23 cellular contexts compared by ENCODE assay signal in the genomic region with DNA sequence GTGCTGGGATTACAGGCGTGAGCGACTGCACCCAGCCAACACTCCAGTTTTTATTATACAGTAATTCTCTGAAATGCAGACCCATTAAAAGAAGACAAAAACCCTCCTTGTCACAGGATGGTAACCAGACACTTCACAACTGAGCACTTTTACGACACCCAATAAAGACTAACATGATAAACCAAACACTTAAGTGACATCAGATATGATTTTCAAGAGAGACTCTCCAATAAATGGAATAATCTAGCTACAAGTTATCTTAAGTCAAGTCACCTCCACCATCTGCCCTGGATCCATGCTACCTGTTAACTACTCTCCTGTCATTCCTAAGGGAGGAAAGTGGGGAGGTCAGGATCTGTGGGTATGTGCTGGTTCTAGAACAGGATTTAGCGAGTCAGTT. TPM values are rescaled to one million over a fixed set of nuclear protein-coding genes. Genes with fewer than 3 reads are reported as not detected.
DNase-seq lines count a peak whose midpoint lies in the region; ATAC-seq and TF ChIP-seq lines count a peak whose summit lies in the region.
"Had no signal": no experiment of that assay in that cellular context is flagged by ENCODE, and none has a peak within 500 bp of the region (broad histone marks: within the 10 kb centered on the region; RNA-seq: fewer than 3 reads in every experiment).

No MANE protein-coding gene starts in this region.

- CTCF ChIA-PET in IMR-90 (lab: Yijun Ruan, JAX): no interaction called here

- H3K9me3 ChIP-seq in IMR-90 (ENCODE audit: control insufficient read depth, insufficient read depth, low read length) (no peaks in the 10 kb centered on the region), mucosa of descending colon (no peaks in the 10 kb centered on the region)
- H3K9me3 ChIP-seq: BLaER1, HAP-1 had no signal

- no peak overlapping the region for H3K14ac ChIP-seq in IMR-90 (replicated peaks; ENCODE audit: low read depth, low read length)

- H3K27me3 ChIP-seq in IMR-90 (ENCODE audit: control insufficient read depth, insufficient read depth, low read length): no peaks in the 10 kb centered on the region

- peak overlapping the region; percentile 39; the same call in 1 of the 2 replicates for H3K23ac ChIP-seq in IMR-90 (ENCODE audit: low read depth, low read length)

- in situ Hi-C loops in IMR-90 (cut with MboI; ENCODE audit: low sequenced_read_pairs): no loop called here

- intact Hi-C loops in IMR-90 (cut with micrococcal nuclease) (no loop called here), mucosa of descending colon (cut with DNase I, micrococcal nuclease) (no loop called here)

- POLR2A ChIA-PET in IMR-90 (lab: Charles Lee; ENCODE audit: unreplicated experiment): no interaction called here

- no peak for TF ChIP-seq CTCF in IMR-90 (conservative IDR thresholded peaks at IDR 0.05; ENCODE audit: low read depth, low read length)
- TF ChIP-seq CTCF in mucosa of descending colon (IDR thresholded peaks at IDR 0.05): no peak
- no peak for TF ChIP-seq CTCF in glutamatergic neuron (IDR thresholded peaks at IDR 0.05; ENCODE audit: partially characterized antibody, unreplicated experiment)

- no peaks in the 10 kb centered on the region for H3K36me3 Mint-ChIP-seq in glutamatergic neuron (ENCODE audit: unreplicated experiment)

- H3K79me1 ChIP-seq in IMR-90 (ENCODE audit: low read depth in 1 of 2, low read length in 2 of 2): peaks cover 15 to 69% of the 10 kb centered on the region in 2 experiments

- no peak for TF ChIP-seq RAD21 in IMR-90 (IDR thresholded peaks at IDR 0.05; ENCODE audit: low read length)

- H3K9me3 Mint-ChIP-seq in glutamatergic neuron (ENCODE audit: unreplicated experiment): peaks cover 6% of the 10 kb centered on the region
- H3K9me3 Mint-ChIP-seq: CD4-positive, alpha-beta T cell; GM23338 had no signal

- peaks cover 6% of the 10 kb centered on the region for H3K4me1 Mint-ChIP-seq in glutamatergic neuron (ENCODE audit: low read depth, unreplicated experiment)

- dilution Hi-C loops in IMR-90 (cut with HindIII; ENCODE audit: low sequenced_read_pairs, unreplicated experiment): no loop called here

- H3K4me3 ChIP-seq in IMR-90 (ENCODE audit: insufficient read depth, low read depth, low read length) (no peak overlapping the region), mucosa of descending colon (no peak overlapping the region)
- H3K4me3 ChIP-seq: BLaER1, GM23338, HAP-1 had no signal

- no peak for TF ChIP-seq POLR2A in IMR-90 (IDR thresholded peaks at IDR 0.05; ENCODE audit: low read depth, low read length)

- H3K27ac ChIP-seq in IMR-90 (ENCODE audit: insufficient read depth, low read length): no peak overlapping the region
- H3K27ac ChIP-seq: 22Rv1, BLaER1, KMS-11 had no signal

- no peak overlapping the region; the same call in 1 of the 2 replicates for H2BK20ac ChIP-seq in IMR-90 (ENCODE audit: low read depth, low read length)

- H2AK5ac ChIP-seq in IMR-90 (ENCODE audit: low read depth, low read length): no peak overlapping the region

- peak; percentile 40 for DNase-seq in DMS53 (lab: John Stamatoyannopoulos, UW)
- DNase-seq in DMS53 treated with DMSO at 0.1 percent for 48 hours (lab: John Stamatoyannopoulos, UW; ENCODE audit: unreplicated experiment): no peak
- no peak for DNase-seq in IMR-90
- peak; percentile 71 for DNase-seq in NCI-H748 (lab: John Stamatoyannopoulos, UW; ENCODE audit: unreplicated experiment)
- no peak for DNase-seq in mucosa of descending colon
- DNase-seq in inferior parietal cortex (ENCODE audit: extremely low spot score): no peak
- DNase-seq in glutamatergic neuron: no peak
- no peak for DNase-seq in KG1 (lab: John Stamatoyannopoulos, UW)
- DNase-seq: ACHN; CD4-positive, alpha-beta T cell; COR-L47; DMS 273 treated with DMSO at 0.1 percent for 48 hours; MV-4-11; NCI-H1105 treated with DMSO at 0.1 percent for 48 hours; NCI-H1694; SW 1271; T-helper 17 cell had no signal

- peaks cover 53% of the 10 kb centered on the region for H4K20me1 ChIP-seq in IMR-90 (ENCODE audit: insufficient read depth, low read length)
- H4K20me1 ChIP-seq: BLaER1 had no signal

- H3K4me2 ChIP-seq in IMR-90 (ENCODE audit: low read depth, low read length): no peak overlapping the region
- H3K4me2 ChIP-seq: BLaER1, GM23338, KMS-11 had no signal

- ATAC-seq in IMR-90 (ENCODE audit: low read depth): no peak
- ATAC-seq in mucosa of descending colon: peak; percentile 37
- ATAC-seq: GM23338, Right ventricle myocardium inferior, T-helper 17 cell had no signal

- H3K9ac ChIP-seq in IMR-90 (ENCODE audit: low read depth, low read length): no peak overlapping the region
- H3K9ac ChIP-seq: BLaER1, KMS-11 had no signal

- H2BK5ac ChIP-seq in IMR-90 (ENCODE audit: low read depth, low read length, poor library complexity, severe bottlenecking): no peak overlapping the region

- no peak overlapping the region for H3K27ac Mint-ChIP-seq in glutamatergic neuron (ENCODE audit: unreplicated experiment)
- H3K27ac Mint-ChIP-seq: CD4-positive, alpha-beta T cell; GM23338; T-helper 17 cell had no signal

- H3K4me3 Mint-ChIP-seq in glutamatergic neuron (ENCODE audit: unreplicated experiment): no peak overlapping the region
- H3K4me3 Mint-ChIP-seq: CD4-positive, alpha-beta T cell; GM23338; T-helper 17 cell had no signal

- 100% methylated on average over 2 of the region's 4 CpGs; no CpG with 5 or more reads in 1 of the 2 experiments for WGBS in IMR-90 (ENCODE audit: extremely low coverage in 2 of 2, insufficient read length in 1 of 2), 2 experiments

- H4K8ac ChIP-seq in IMR-90 (ENCODE audit: low read depth in 2 of 2, low read length in 2 of 2): no peak overlapping the region

- H3K18ac ChIP-seq in IMR-90 (ENCODE audit: low read depth, low read length): no peak overlapping the region

- no TSS peak for BruUV-seq in IMR-90 (replicated peaks; lab: Mats Ljungman, UMichigan)

- H2BK120ac ChIP-seq in IMR-90 (ENCODE audit: low read depth, low read length): no peak overlapping the region

- no peak overlapping the region for H3K4ac ChIP-seq in IMR-90 (ENCODE audit: low read depth, low read length)

- no peak overlapping the region for H2BK15ac ChIP-seq in IMR-90 (ENCODE audit: low read depth, low read length)

- H4K91ac ChIP-seq in IMR-90 (ENCODE audit: insufficient read depth, low read depth, low read length): no peak overlapping the region

- no peak overlapping the region for H3K56ac ChIP-seq in IMR-90 (ENCODE audit: extremely low read depth, insufficient read depth, low read length)

- peaks cover 4% of the 10 kb centered on the region for H3K27me3 Mint-ChIP-seq in glutamatergic neuron (ENCODE audit: unreplicated experiment)

- H3K4me1 ChIP-seq in IMR-90 (ENCODE audit: control insufficient read depth, insufficient read depth, low read length): peaks cover 6% of the 10 kb centered on the region
- peaks cover 48% of the 10 kb centered on the region for H3K4me1 ChIP-seq in mucosa of descending colon (ENCODE audit: low read depth)

- peaks cover 18% of the 10 kb centered on the region for H3K9me1 ChIP-seq in IMR-90 (ENCODE audit: insufficient read depth, low read length)

- H2AFZ ChIP-seq in IMR-90 (replicated peaks; ENCODE audit: low read length, poor library complexity): no peak overlapping the region
- H2AFZ ChIP-seq: GM23338 had no signal

- H3K36me3 ChIP-seq in IMR-90 (ENCODE audit: control insufficient read depth, insufficient read depth, low read length) (peaks cover 4% of the 10 kb centered on the region), mucosa of descending colon (ENCODE audit: low read depth) (no peaks in the 10 kb centered on the region)
- H3K36me3 ChIP-seq: BLaER1 had no signal

- H2AK9ac ChIP-seq in IMR-90 (replicated peaks; ENCODE audit: low read depth, low read length, poor library complexity): no peak overlapping the region

- no peak overlapping the region for H4K5ac ChIP-seq in IMR-90 (ENCODE audit: low read depth, low read length)

TF ChIP-seq in IMR-90, 13 proteins besides CTCF, POLR2A, EP300 and RAD21 (continues in another document):
- TF ChIP-seq FOS (IDR thresholded peaks at IDR 0.05; ENCODE audit: low read depth, low read length): no peak
- no peak for TF ChIP-seq MAFK (IDR thresholded peaks at IDR 0.05; ENCODE audit: low read depth, low read length)
- TF ChIP-seq, protein P1, sequence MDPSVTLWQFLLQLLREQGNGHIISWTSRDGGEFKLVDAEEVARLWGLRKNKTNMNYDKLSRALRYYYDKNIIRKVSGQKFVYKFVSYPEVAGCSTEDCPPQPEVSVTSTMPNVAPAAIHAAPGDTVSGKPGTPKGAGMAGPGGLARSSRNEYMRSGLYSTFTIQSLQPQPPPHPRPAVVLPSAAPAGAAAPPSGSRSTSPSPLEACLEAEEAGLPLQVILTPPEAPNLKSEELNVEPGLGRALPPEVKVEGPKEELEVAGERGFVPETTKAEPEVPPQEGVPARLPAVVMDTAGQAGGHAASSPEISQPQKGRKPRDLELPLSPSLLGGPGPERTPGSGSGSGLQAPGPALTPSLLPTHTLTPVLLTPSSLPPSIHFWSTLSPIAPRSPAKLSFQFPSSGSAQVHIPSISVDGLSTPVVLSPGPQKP (IDR thresholded peaks at IDR 0.05; ENCODE audit: borderline replicate concordance, low read depth, low read length): no peak
- no peak for TF ChIP-seq MXI1 (IDR thresholded peaks at IDR 0.05; ENCODE audit: borderline replicate concordance, low read depth, low read length)
- TF ChIP-seq, protein P2, sequence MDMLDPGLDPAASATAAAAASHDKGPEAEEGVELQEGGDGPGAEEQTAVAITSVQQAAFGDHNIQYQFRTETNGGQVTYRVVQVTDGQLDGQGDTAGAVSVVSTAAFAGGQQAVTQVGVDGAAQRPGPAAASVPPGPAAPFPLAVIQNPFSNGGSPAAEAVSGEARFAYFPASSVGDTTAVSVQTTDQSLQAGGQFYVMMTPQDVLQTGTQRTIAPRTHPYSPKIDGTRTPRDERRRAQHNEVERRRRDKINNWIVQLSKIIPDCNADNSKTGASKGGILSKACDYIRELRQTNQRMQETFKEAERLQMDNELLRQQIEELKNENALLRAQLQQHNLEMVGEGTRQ (IDR thresholded peaks at IDR 0.05; ENCODE audit: low read depth, low read length): no peak
- TF ChIP-seq CHD1 (IDR thresholded peaks at IDR 0.05; ENCODE audit: low read depth, low read length): no peak
- TF ChIP-seq RFX5 (IDR thresholded peaks at IDR 0.05; ENCODE audit: low read depth, low read length): no peak
- no peak for TF ChIP-seq MAZ (IDR thresholded peaks at IDR 0.05; ENCODE audit: borderline replicate concordance, low read depth, low read length)
- no peak for TF ChIP-seq NFE2L2 (IDR thresholded peaks at IDR 0.05; ENCODE audit: low read depth, low read length)
- no peak for TF ChIP-seq CEBPB (IDR thresholded peaks at IDR 0.05; ENCODE audit: low read depth, low read length)
- TF ChIP-seq RCOR1 (IDR thresholded peaks at IDR 0.05; ENCODE audit: insufficient replicate concordance, low read length): no peak
- no peak for TF ChIP-seq BHLHE40 (IDR thresholded peaks at IDR 0.05; ENCODE audit: low read depth, low read length)

RNA-seq across cellular contexts. Expression of a gene that starts 5.6 kb away (rescaled TPM):
- total RNA-seq in IMR-90 (2012; rRNA removed) (132 and 233 TPM in 2 replicates), mucosa of descending colon (100 to 1,000 TPM in 2 of 3 donors, 10 to 100 TPM in 1; 85.0 to 191 (median 158) TPM), glutamatergic neuron (ENCODE audit: unreplicated experiment) (1.3 TPM)
- polyA plus RNA-seq in IMR-90 (2012; rRNA removed): 74.4 and 92.3 TPM in 2 replicates
- 15.5 and 25.7 TPM in 2 replicates for polyA plus RNA-seq in IMR-90 (2012; cell fraction: cytosol; rRNA removed)
- 4.8 and 43.9 TPM in 2 replicates for polyA plus RNA-seq in IMR-90 (2012; cell fraction: nucleus; rRNA removed; ENCODE audit: low replicate concordance)
- total RNA-seq: CD4-positive, alpha-beta T cell; T-helper 17 cell had no signal

Comparison
In these comparisons a context has a peak if more than half of its experiments do, and no peak if none do; other contexts are left out.
1. DNase-seq: peak in DMS53 (single experiment) and NCI-H748 (single experiment); none in DMS53 treated with DMSO at 0.1 percent for 48 hours (single experiment), IMR-90 (single experiment), mucosa of descending colon (0 of 3), inferior parietal cortex (single experiment), glutamatergic neuron (single experiment) and KG1 (single experiment).
2. RNA of a gene that starts 5.6 kb away (total RNA-seq): 85.0 to 191 TPM in mucosa of descending colon and 132 to 233 TPM in IMR-90; 1.3 TPM in glutamatergic neuron (single experiment); every median in the first group is over 10 times any median in the second.